14 cellular contexts compared by ENCODE assay signal in genomic region chr10:132478341-132479023, GRCh38.
"Had no signal": no experiment of that assay in that cellular context is flagged by ENCODE, and none has a peak within 500 bp of the region (broad histone marks: within the 10 kb centered on the region; RNA-seq: fewer than 3 reads in every experiment).

No MANE protein-coding gene starts in this region.

- H3K27ac ChIP-seq: cardiac muscle cell, SJSA1, skin epidermis had no signal

- H3K27ac Mint-ChIP-seq: activated CD4-positive, alpha-beta memory T cell treated with anti-CD3 and anti-CD28 coated beads for 36 hours; activated naive CD4-positive, alpha-beta T cell treated with anti-CD3 and anti-CD28 coated beads for 36 hours; memory B cell; stimulated activated effector memory CD8-positive, alpha-beta T cell treated with anti-CD3 and anti-CD28 coated beads, Interleukin-12 subunit alpha, Interleukin-12 subunit beta, amount 100 ng/mL, for 72 hours had no signal

- H3K36me3 ChIP-seq: cardiac muscle cell, SJSA1 had no signal

- H3K9me3 ChIP-seq: SJSA1 had no signal

- H3K4me3 Mint-ChIP-seq: activated CD4-positive, alpha-beta memory T cell treated with anti-CD3 and anti-CD28 coated beads for 36 hours; activated naive CD4-positive, alpha-beta T cell treated with anti-CD3 and anti-CD28 coated beads for 36 hours; memory B cell; nephron; stimulated activated effector memory CD8-positive, alpha-beta T cell treated with anti-CD3 and anti-CD28 coated beads, Interleukin-12 subunit alpha, Interleukin-12 subunit beta, amount 100 ng/mL, for 72 hours had no signal

- H3K36me3 Mint-ChIP-seq: activated CD4-positive, alpha-beta memory T cell treated with anti-CD3 and anti-CD28 coated beads for 36 hours; memory B cell; stimulated activated effector memory CD8-positive, alpha-beta T cell treated with anti-CD3 and anti-CD28 coated beads, Interleukin-12 subunit alpha, Interleukin-12 subunit beta, amount 100 ng/mL, for 72 hours had no signal

- DNase-seq: activated CD4-positive, alpha-beta memory T cell treated with anti-CD3 and anti-CD28 coated beads for 36 hours; activated CD4-positive, CD25-positive, alpha-beta regulatory T cell treated with anti-CD3 and anti-CD28 coated beads, Interleukin-2, amount 50 U/mL, for 72 hours; activated naive CD4-positive, alpha-beta T cell treated with anti-CD3 and anti-CD28 coated beads for 36 hours; cortex of kidney; effector CD8-positive, alpha-beta T cell; erythroblast; hippocampal formation; trophoblast cell had no signal

- H3K4me3 ChIP-seq: cardiac muscle cell, SJSA1, skin epidermis had no signal

- H3K9me3 Mint-ChIP-seq: activated CD4-positive, alpha-beta memory T cell treated with anti-CD3 and anti-CD28 coated beads for 36 hours; activated naive CD4-positive, alpha-beta T cell treated with anti-CD3 and anti-CD28 coated beads for 36 hours; memory B cell; stimulated activated effector memory CD8-positive, alpha-beta T cell treated with anti-CD3 and anti-CD28 coated beads, Interleukin-12 subunit alpha, Interleukin-12 subunit beta, amount 100 ng/mL, for 72 hours had no signal

- H3K27me3 ChIP-seq: cardiac muscle cell, SJSA1 had no signal

- H3K4me1 Mint-ChIP-seq: memory B cell; stimulated activated effector memory CD8-positive, alpha-beta T cell treated with anti-CD3 and anti-CD28 coated beads, Interleukin-12 subunit alpha, Interleukin-12 subunit beta, amount 100 ng/mL, for 72 hours had no signal
